In genomic region chr14:75993567-75994041, GRCh38 we compare ENCODE assay signal across 1 cellular context.
A peak's percentile ranks its signal among the peaks of the same experiment; 100 is the strongest.
TF ChIP-seq lines count a peak whose summit lies in the region.

No MANE protein-coding gene starts in this region.

TF ChIP-seq in GM12878, 131 proteins besides CTCF, POLR2A, EP300 and RAD21:
- TF ChIP-seq, protein P1, sequence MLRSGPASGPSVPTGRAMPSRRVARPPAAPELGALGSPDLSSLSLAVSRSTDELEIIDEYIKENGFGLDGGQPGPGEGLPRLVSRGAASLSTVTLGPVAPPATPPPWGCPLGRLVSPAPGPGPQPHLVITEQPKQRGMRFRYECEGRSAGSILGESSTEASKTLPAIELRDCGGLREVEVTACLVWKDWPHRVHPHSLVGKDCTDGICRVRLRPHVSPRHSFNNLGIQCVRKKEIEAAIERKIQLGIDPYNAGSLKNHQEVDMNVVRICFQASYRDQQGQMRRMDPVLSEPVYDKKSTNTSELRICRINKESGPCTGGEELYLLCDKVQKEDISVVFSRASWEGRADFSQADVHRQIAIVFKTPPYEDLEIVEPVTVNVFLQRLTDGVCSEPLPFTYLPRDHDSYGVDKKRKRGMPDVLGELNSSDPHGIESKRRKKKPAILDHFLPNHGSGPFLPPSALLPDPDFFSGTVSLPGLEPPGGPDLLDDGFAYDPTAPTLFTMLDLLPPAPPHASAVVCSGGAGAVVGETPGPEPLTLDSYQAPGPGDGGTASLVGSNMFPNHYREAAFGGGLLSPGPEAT (IDR thresholded peaks at IDR 0.05; ENCODE audit: low read depth): peak; percentile 32; the same call in 1 of the 2 replicates
- TF ChIP-seq HDGF (IDR thresholded peaks at IDR 0.05) (no peak), SMAD1 (IDR thresholded peaks at IDR 0.05; ENCODE audit: low read depth, partially characterized antibody) (no peak), RUNX3 (IDR thresholded peaks at IDR 0.05; ENCODE audit: low read length) (peak; percentile 77), SMAD5 (IDR thresholded peaks at IDR 0.05; ENCODE audit: low read depth) (no peak), IKZF2 (IDR thresholded peaks at IDR 0.05) (peak; percentile 47 to 64; a peak in 1 of 4 replicates), DPF2 (IDR thresholded peaks at IDR 0.05) (0 out of 2 replicates have a peak, but pooled peaks have one; percentile 19), ZNF24 (IDR thresholded peaks at IDR 0.05) (no peak), BCL11A (IDR thresholded peaks at IDR 0.05; ENCODE audit: low read depth, low read length) (peak; percentile 18; the same call in 1 of the 2 replicates), ATF3 (IDR thresholded peaks at IDR 0.05; ENCODE audit: borderline replicate concordance, extremely low read depth, low read depth, low read length) (no peak), SUPT20H (IDR thresholded peaks at IDR 0.05; ENCODE audit: borderline replicate concordance, control insufficient read depth, low read depth, low read length) (no peak), IRF4 (IDR thresholded peaks at IDR 0.05; ENCODE audit: low read depth, low read length) (peak; percentile 52; the same call in 1 of the 2 replicates), FOXM1 (IDR thresholded peaks at IDR 0.05; ENCODE audit: low read depth, low read length) (0 out of 2 replicates have a peak, but pooled peaks have one; percentile 15), YY1 (IDR thresholded peaks at IDR 0.05; ENCODE audit: low read depth, low read length) (0 out of 2 replicates have a peak, but pooled peaks have one; percentile 24), PAX5 (IDR thresholded peaks at IDR 0.05; ENCODE audit: borderline replicate concordance, low read depth, low read length) (peak; percentile 85), EED (IDR thresholded peaks at IDR 0.05; ENCODE audit: low read depth) (peak; percentile 59), YBX1 (IDR thresholded peaks at IDR 0.05) (no peak), IKZF1 (conservative IDR thresholded peaks at IDR 0.05) (peak; percentile 62), JUNB (IDR thresholded peaks at IDR 0.05) (peak; percentile 25; the same call in 1 of the 2 replicates), MTA2 (IDR thresholded peaks at IDR 0.05; ENCODE audit: low read depth) (peak; percentile 25; the same call in 1 of the 2 replicates)
